ENCODE assay signal across 19 cellular contexts in the genomic region with DNA sequence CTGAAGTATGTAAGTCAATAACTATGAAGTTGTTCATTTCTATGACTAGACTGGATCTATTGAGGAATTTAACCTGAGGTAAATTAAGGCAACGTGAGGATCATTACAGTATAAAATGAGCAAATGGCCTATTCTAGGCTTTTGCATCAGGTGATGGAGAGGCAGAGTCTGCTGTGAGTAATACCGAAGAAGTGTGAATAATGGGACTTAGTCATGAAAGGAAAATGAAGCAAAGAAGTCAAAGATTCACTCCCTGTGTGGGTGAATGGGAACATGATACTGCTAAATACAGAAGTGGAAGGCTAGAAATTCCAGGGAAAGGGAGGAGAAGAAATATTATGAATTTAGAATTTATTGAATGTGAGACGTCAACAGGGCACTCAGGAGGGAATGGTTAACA.
A peak's percentile ranks its signal among the peaks of the same experiment; 100 is the strongest.
DNase-seq lines count a peak whose midpoint lies in the region; ATAC-seq, FAIRE-seq and TF ChIP-seq lines count a peak whose summit lies in the region.
"Had no signal": no experiment of that assay in that cellular context is flagged by ENCODE, and none has a peak within 500 bp of the region (broad histone marks: within the 10 kb centered on the region; RNA-seq: fewer than 3 reads in every experiment).

No MANE protein-coding gene starts in this region.

- no peak for FAIRE-seq in urothelium cell line (lab: Jason Lieb, UNC)
- FAIRE-seq: pancreas had no signal

- DNase-seq in HPDE6-E6E7 (ENCODE audit: extremely low spot score) (peak; percentile 11), amniotic epithelial cell (ENCODE audit: low read depth) (peak; percentile 88), fibroblast of the aortic adventitia (ENCODE audit: low read depth) (peak; percentile 22), urothelium cell line (ENCODE audit: low spot score) (peak; percentile 8), activated gamma-delta T cell (lab: John Stamatoyannopoulos, UW) (no peak), DMS53 treated with DMSO at 0.1 percent for 48 hours (lab: John Stamatoyannopoulos, UW; ENCODE audit: unreplicated experiment) (no peak)
- DNase-seq: activated CD4-positive, alpha-beta T cell treated with anti-CD3 and anti-CD28 coated beads for 1 hour; activated CD8-positive, alpha-beta memory T cell treated with anti-CD3 and anti-CD28 coated beads, Interleukin-2, amount 10 ng/mL, durations not matched to agents 7 days and 5 days; activated effector memory CD4-positive, alpha-beta T cell treated with anti-CD3 and anti-CD28 coated beads, Interleukin-2, amount 50 U/mL, for 16 hours; aorta; CD4-positive, CD25-positive, alpha-beta regulatory T cell; hypothalamus; Karpas-422; NK-92 treated with Interleukin-12 subunit alpha and Interleukin-12 subunit beta, amount 100 ng/mL, for 24 hours; pancreas; SHP77; trophoblast cell had no signal

- ATAC-seq in GM21381 (IDR thresholded peaks at IDR 0.05; ENCODE audit: unreplicated experiment): no peak
- ATAC-seq: activated CD8-positive, alpha-beta memory T cell treated with anti-CD3 and anti-CD28 coated beads, Interleukin-2, amount 10 ng/mL, durations not matched to agents 7 days and 5 days; esophagus mucosa; pancreas had no signal

- no peak for TF ChIP-seq CTCF in fibroblast of the aortic adventitia (IDR thresholded peaks at IDR 0.05; ENCODE audit: insufficient read depth, low read length)

- no peak overlapping the region for H3K4me3 ChIP-seq in fibroblast of the aortic adventitia (ENCODE audit: low read depth, low read length)
- H3K4me3 ChIP-seq: pancreas had no signal

Comparison
In these comparisons a context has a peak if more than half of its experiments do, and no peak if none do; other contexts are left out.
1. DNase-seq: peak in HPDE6-E6E7 (single experiment), amniotic epithelial cell (single experiment), fibroblast of the aortic adventitia (single experiment) and urothelium cell line (single experiment); none in activated gamma-delta T cell (single experiment) and DMS53 treated with DMSO at 0.1 percent for 48 hours (single experiment).